Comparison of ENCODE assay signal across 26 cellular contexts in genomic region chr4:24262084-24262483, GRCh38.
DNase-seq lines count a peak whose midpoint lies in the region; ATAC-seq and TF ChIP-seq lines count a peak whose summit lies in the region.
"Had no signal": no experiment of that assay in that cellular context is flagged by ENCODE, and none has a peak within 500 bp of the region (broad histone marks: within the 10 kb centered on the region; RNA-seq: fewer than 3 reads in every experiment).

No MANE protein-coding gene starts in this region.

- peaks cover 43% of the 10 kb centered on the region for H3K4me1 Mint-ChIP-seq in GM23338
- H3K4me1 Mint-ChIP-seq: natural killer cell had no signal

- H3K4me3 ChIP-seq in GM23338, result no peak overlapping the region
- H3K4me3 ChIP-seq: BLaER1, colonic mucosa had no signal

- no peak for TF ChIP-seq CTCF in GM23338 (conservative IDR thresholded peaks at IDR 0.05; ENCODE audit: low read depth in 2 of 2)

- 0 out of 2 replicates have a peak overlapping the region, but pooled peaks have one; percentile 8 for H2AFZ ChIP-seq in GM23338

- H3K79me2 ChIP-seq in GM23338 (replicated peaks; ENCODE audit: insufficient read depth), result no peaks in the 10 kb centered on the region

- H3K36me3 ChIP-seq in GM23338 (ENCODE audit: insufficient read depth), result no peaks in the 10 kb centered on the region
- H3K36me3 ChIP-seq: BLaER1, colonic mucosa, esophagus muscularis mucosa had no signal

- H3F3A ChIP-seq in GM23338 (replicated peaks; ENCODE audit: low read depth), result no peaks in the 10 kb centered on the region

- DNase-seq in GM23338 (ENCODE audit: low spot score) (peak; percentile 44), SW480 (ENCODE audit: low spot score) (peak; percentile 8), left lobe of liver (ENCODE audit: low spot score) (no peak), sciatic nerve (ENCODE audit: low spot score) (no peak), HEK293T (ENCODE audit: extremely low spot score) (no peak), NCI-H524 (lab: John Stamatoyannopoulos, UW) (no peak)
- no peak for DNase-seq in activated CD4-positive, alpha-beta T cell treated with anti-CD3 and anti-CD28 coated beads for 1 hour
- DNase-seq: ACHN; activated CD4-positive, alpha-beta T cell treated with anti-CD3 and anti-CD28 coated beads, Interleukin-2, amount 50 U/mL, for 1 hour; activated naive CD4-positive, alpha-beta T cell treated with Interleukin-2 at 50 U/mL for 16 hours; activated T-cell treated with anti-CD3 and anti-CD28 coated beads, Interleukin-2, amount 50 U/mL, for 72 hours; colonic mucosa; DMS79 treated with DMSO at 0.1 percent for 48 hours; effector memory CD8-positive, alpha-beta T cell; GF-D8; HCEC 1CT; natural killer cell; NCI-H1092 treated with DMSO at 0.1 percent for 48 hours; NCI-H1930; NCI-H774; retina; stimulated activated CD4-positive, alpha-beta T cell treated with anti-CD3 and anti-CD28 coated beads, Interleukin-4, amount 100 ng/mL, for 1 hour; T-helper 9 cell had no signal

- H3K9me2 ChIP-seq in GM23338 (ENCODE audit: insufficient read depth), result no peaks in the 10 kb centered on the region

- peaks cover 7% of the 10 kb centered on the region for H3K27me3 Mint-ChIP-seq in GM23338 (ENCODE audit: insufficient read depth, low read depth, poor library complexity)
- H3K27me3 Mint-ChIP-seq: effector memory CD8-positive, alpha-beta T cell had no signal

- H3K9me3 Mint-ChIP-seq in GM23338, result no peaks in the 10 kb centered on the region

- H3K4me3 Mint-ChIP-seq in GM23338, result no peak overlapping the region
- H3K4me3 Mint-ChIP-seq: activated T-cell treated with anti-CD3 and anti-CD28 coated beads, Interleukin-2, amount 50 U/mL, for 72 hours; effector memory CD8-positive, alpha-beta T cell; natural killer cell had no signal

- H3K36me3 Mint-ChIP-seq in GM23338 (ENCODE audit: low read depth), result no peaks in the 10 kb centered on the region
- H3K36me3 Mint-ChIP-seq: natural killer cell had no signal

- 0 out of 2 replicates have a peak overlapping the region, but pooled peaks have one; percentile 33 for H3K4me2 ChIP-seq in GM23338
- H3K4me2 ChIP-seq: BLaER1 had no signal

- H3K27ac ChIP-seq in GM23338 (ENCODE audit: low read depth), result no peak overlapping the region
- H3K27ac ChIP-seq: BLaER1, colonic mucosa, esophagus muscularis mucosa had no signal

- ATAC-seq in GM23338, result peak; percentile 69
- ATAC-seq in left lobe of liver, result peak; percentile 46
- ATAC-seq in sciatic nerve, result peak; percentile 11
- ATAC-seq in GM18517 (IDR thresholded peaks at IDR 0.05; ENCODE audit: unreplicated experiment), result no peak
- ATAC-seq: activated T-cell treated with anti-CD3 and anti-CD28 coated beads, Interleukin-2, amount 50 U/mL, for 72 hours; effector memory CD8-positive, alpha-beta T cell; natural killer cell had no signal

- H3K4me1 ChIP-seq in GM23338 (ENCODE audit: insufficient read depth), result peaks cover 35% of the 10 kb centered on the region
- H3K4me1 ChIP-seq: BLaER1, colonic mucosa had no signal

- H3K27me3 ChIP-seq in GM23338 (ENCODE audit: insufficient read depth), result no peaks in the 10 kb centered on the region
- H3K27me3 ChIP-seq: BLaER1, colonic mucosa, esophagus muscularis mucosa had no signal

- H3K27ac Mint-ChIP-seq in GM23338, result peak overlapping the region; percentile 41; the same call in 1 of the 2 replicates
- H3K27ac Mint-ChIP-seq: activated T-cell treated with anti-CD3 and anti-CD28 coated beads, Interleukin-2, amount 50 U/mL, for 72 hours; effector memory CD8-positive, alpha-beta T cell; natural killer cell had no signal

- no peaks in the 10 kb centered on the region for H4K20me1 ChIP-seq in GM23338 (replicated peaks; ENCODE audit: insufficient read depth)
- H4K20me1 ChIP-seq: BLaER1 had no signal

- intact Hi-C loops in sciatic nerve (cut with DNase I), result no loop called here

- POLR2A ChIA-PET in HEK293T (lab: Yijun Ruan, JAX), result no interaction called here

- CTCF ChIA-PET in HEK293T (lab: Yijun Ruan, JAX), result no interaction called here

TF ChIP-seq in GM23338, 12 proteins besides CTCF, POLR2A, EP300 and RAD21 (continues in another document):
- TF ChIP-seq ETS1 (IDR thresholded peaks at IDR 0.05), result no peak

TF ChIP-seq in HEK293T, 16 proteins besides CTCF, POLR2A, EP300 and RAD21:
- TF ChIP-seq HDGF (IDR thresholded peaks at IDR 0.05; ENCODE audit: borderline replicate concordance), result no peak
- TF ChIP-seq LEF1 (IDR thresholded peaks at IDR 0.05; ENCODE audit: borderline replicate concordance), result no peak
- no peak for TF ChIP-seq FOXM1 (IDR thresholded peaks at IDR 0.05; ENCODE audit: borderline replicate concordance)
- no peak for TF ChIP-seq TARDBP (IDR thresholded peaks at IDR 0.05)
- TF ChIP-seq L3MBTL2 (conservative IDR thresholded peaks at IDR 0.05), result no peak
- no peak for TF ChIP-seq ARNT (IDR thresholded peaks at IDR 0.05)
- TF ChIP-seq NFRKB (IDR thresholded peaks at IDR 0.05), result no peak

Comparison
In these comparisons a context has a peak if more than half of its experiments do, and no peak if none do; other contexts are left out.
1. DNase-seq: peak in GM23338 (single experiment) and SW480 (single experiment); none in left lobe of liver (single experiment), sciatic nerve (single experiment), HEK293T (single experiment), activated CD4-positive, alpha-beta T cell treated with anti-CD3 and anti-CD28 coated beads for 1 hour (single experiment) and NCI-H524 (0 of 2).